ENCODE assay signal across 20 cellular contexts in genomic region chr19:32631381-32631780, GRCh38. TPM values are rescaled to one million over a fixed set of nuclear protein-coding genes. Genes with fewer than 3 reads are reported as not detected.
"Had no signal": no experiment of that assay in that cellular context is flagged by ENCODE, and none has a peak within 500 bp of the region (broad histone marks: within the 10 kb centered on the region; RNA-seq: fewer than 3 reads in every experiment).

No MANE protein-coding gene starts in this region.

- H3K4me3 ChIP-seq: breast epithelium, pancreas, psoas muscle, transverse colon, vagina had no signal

- H3K27me3 Mint-ChIP-seq: activated naive CD8-positive, alpha-beta T cell treated with anti-CD3 and anti-CD28 coated beads for 36 hours; activated T-cell treated with anti-CD3 and anti-CD28 coated beads, Interleukin-2, amount 50 U/mL, for 24 hours; natural killer cell treated with Interleukin-12 subunit alpha and Interleukin-12 subunit beta and Interleukin-15 and Interleukin-18, amount 100 ng/mL, for 72 hours; stimulated activated naive CD8-positive, alpha-beta T cell treated with anti-CD3 and anti-CD28 coated beads, Interleukin-15, amount 100 ng/mL, for 72 hours had no signal

- H3K4me1 ChIP-seq: breast epithelium, pancreas, psoas muscle, transverse colon, vagina had no signal

- H3K9me3 ChIP-seq: breast epithelium, pancreas, psoas muscle, transverse colon, vagina had no signal

- H3K36me3 Mint-ChIP-seq: activated naive CD8-positive, alpha-beta T cell treated with anti-CD3 and anti-CD28 coated beads for 36 hours; natural killer cell treated with Interleukin-12 subunit alpha and Interleukin-12 subunit beta and Interleukin-15 and Interleukin-18, amount 100 ng/mL, for 72 hours had no signal

- H3K4me1 Mint-ChIP-seq: activated naive CD8-positive, alpha-beta T cell treated with anti-CD3 and anti-CD28 coated beads for 36 hours; immature natural killer cell; mesothelial cell of epicardium; stimulated activated naive CD8-positive, alpha-beta T cell treated with anti-CD3 and anti-CD28 coated beads, Interleukin-15, amount 100 ng/mL, for 72 hours; WTC11 had no signal

- H3K36me3 ChIP-seq: breast epithelium had no signal

- H3K27ac Mint-ChIP-seq: activated naive CD8-positive, alpha-beta T cell treated with anti-CD3 and anti-CD28 coated beads for 36 hours; activated T-cell treated with anti-CD3 and anti-CD28 coated beads, Interleukin-2, amount 50 U/mL, for 24 hours; activated T-helper 2 cell treated with anti-CD3 and anti-CD28 coated beads, Interferon-gamma antibody, Interleukin-2, Interleukin-4, amounts not matched to agents 10 μg/mL and 5 μg/mL and 100 μg/mL, durations not matched to agents 14 hours and 24 hours and 36 hours; immature natural killer cell; mesothelial cell of epicardium; natural killer cell treated with Interleukin-12 subunit alpha and Interleukin-12 subunit beta and Interleukin-15 and Interleukin-18, amount 100 ng/mL, for 72 hours; stimulated activated naive CD8-positive, alpha-beta T cell treated with anti-CD3 and anti-CD28 coated beads, Interleukin-15, amount 100 ng/mL, for 72 hours; WTC11 had no signal

- H3K27ac ChIP-seq: breast epithelium, pancreas, psoas muscle, transverse colon, vagina had no signal

- H3K4me3 Mint-ChIP-seq: activated naive CD8-positive, alpha-beta T cell treated with anti-CD3 and anti-CD28 coated beads for 36 hours; activated T-cell treated with anti-CD3 and anti-CD28 coated beads, Interleukin-2, amount 50 U/mL, for 24 hours; immature natural killer cell; mesothelial cell of epicardium; natural killer cell treated with Interleukin-12 subunit alpha and Interleukin-12 subunit beta and Interleukin-15 and Interleukin-18, amount 100 ng/mL, for 72 hours; stimulated activated naive CD8-positive, alpha-beta T cell treated with anti-CD3 and anti-CD28 coated beads, Interleukin-15, amount 100 ng/mL, for 72 hours; WTC11 had no signal

- H3K27me3 ChIP-seq: breast epithelium, pancreas, transverse colon, vagina had no signal

- DNase-seq: activated naive CD4-positive, alpha-beta T cell treated with Interleukin-2 at 50 U/mL for 16 hours; activated naive CD8-positive, alpha-beta T cell treated with anti-CD3 and anti-CD28 coated beads for 36 hours; activated T-cell treated with anti-CD3 and anti-CD28 coated beads, Interleukin-2, amount 50 U/mL, for 24 hours; amniotic stem cell; immature natural killer cell; left ventricle myocardium superior; mammary epithelial cell; pancreas; psoas muscle; right cardiac atrium; stimulated activated naive CD8-positive, alpha-beta T cell treated with anti-CD3 and anti-CD28 coated beads, Interleukin-15, amount 100 ng/mL, for 72 hours; T-helper 9 cell; transverse colon had no signal

- H3K9me3 Mint-ChIP-seq: activated naive CD8-positive, alpha-beta T cell treated with anti-CD3 and anti-CD28 coated beads for 36 hours; activated T-cell treated with anti-CD3 and anti-CD28 coated beads, Interleukin-2, amount 50 U/mL, for 24 hours; activated T-helper 2 cell treated with anti-CD3 and anti-CD28 coated beads, Interferon-gamma antibody, Interleukin-2, Interleukin-4, amounts not matched to agents 10 μg/mL and 5 μg/mL and 100 μg/mL, durations not matched to agents 14 hours and 24 hours and 36 hours; immature natural killer cell; mesothelial cell of epicardium; natural killer cell treated with Interleukin-12 subunit alpha and Interleukin-12 subunit beta and Interleukin-15 and Interleukin-18, amount 100 ng/mL, for 72 hours; stimulated activated naive CD8-positive, alpha-beta T cell treated with anti-CD3 and anti-CD28 coated beads, Interleukin-15, amount 100 ng/mL, for 72 hours; WTC11 had no signal

RNA-seq across cellular contexts. Expression of gene RGS9BP, which starts 44.3 kb away (rescaled TPM):
- total RNA-seq: activated naive CD8-positive, alpha-beta T cell treated with anti-CD3 and anti-CD28 coated beads for 36 hours; T-helper 1 cell treated with Interleukin-12 subunit alpha and Interleukin-12 subunit beta and Interleukin-4 antibody, amounts not matched to agents 30 ng/mL and 1 ng/mL, for 36 hours had no signal
